In the genomic region with DNA sequence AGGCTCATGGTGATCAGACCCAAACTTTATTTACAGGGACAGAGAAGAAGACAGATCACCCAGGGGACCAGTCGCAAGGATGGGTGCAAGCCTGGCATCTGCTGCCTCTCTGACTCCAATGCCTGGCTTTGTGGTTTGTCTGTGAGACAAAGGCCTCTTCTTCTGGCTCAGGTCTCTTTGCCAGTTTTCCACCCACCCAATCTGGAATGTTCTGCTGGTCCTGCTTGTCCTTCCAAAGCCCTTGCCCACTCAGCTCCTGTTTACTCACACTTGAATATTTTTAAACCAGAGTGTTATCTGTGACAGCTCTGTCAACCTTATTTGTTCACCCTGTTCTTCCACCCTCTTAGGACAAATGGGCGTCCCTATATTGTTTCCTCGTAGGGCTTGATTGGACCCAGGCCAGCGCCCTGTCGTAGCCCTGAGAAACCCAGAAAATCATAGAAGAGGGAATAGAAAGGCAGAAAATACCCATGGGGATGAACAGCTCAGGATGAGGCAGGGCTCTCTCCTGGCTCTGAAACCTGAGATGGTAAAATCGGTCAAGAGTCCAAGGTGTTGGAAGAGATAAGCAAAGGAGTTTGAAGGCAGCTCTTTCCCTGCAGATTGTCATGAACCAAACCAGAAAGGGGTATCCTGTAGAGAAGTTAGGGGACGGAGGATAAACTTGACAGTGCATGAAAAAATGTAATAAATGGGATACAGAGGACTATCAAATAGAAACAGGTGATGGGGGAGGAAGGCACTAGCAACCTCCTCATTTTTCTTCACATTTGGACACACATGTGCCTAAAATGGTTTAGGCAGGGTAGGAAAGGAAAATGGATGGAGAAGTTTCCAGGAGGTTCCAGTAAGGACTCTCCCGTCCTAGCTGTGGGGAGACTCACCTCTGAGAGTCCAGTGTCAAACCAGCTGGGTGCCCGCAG, we compare ENCODE assay signal across 1 cellular context.
A peak's percentile ranks its signal among the peaks of the same experiment; 100 is the strongest.
TF ChIP-seq lines count a peak whose summit lies in the region.

No MANE protein-coding gene starts in this region.

TF ChIP-seq in K562, 482 proteins besides CTCF, POLR2A, EP300 and RAD21 (continued from another document and continues in another):
- TF ChIP-seq MGA (IDR thresholded peaks at IDR 0.05) (no peak), SETDB1 (IDR thresholded peaks at IDR 0.05; ENCODE audit: low read length) (no peak), ELF4 (CRISPR knock-in tag; IDR thresholded peaks at IDR 0.05) (no peak), NR2F6 (CRISPR knock-in tag; IDR thresholded peaks at IDR 0.05) (no peak), TBP (optimal IDR thresholded peaks at IDR 0.05; ENCODE audit: low read depth, low read length) (peak; percentile 22), ARID3B (CRISPR knock-in tag; IDR thresholded peaks at IDR 0.05; ENCODE audit: borderline replicate concordance) (no peak), BRF1 (IDR thresholded peaks at IDR 0.05; ENCODE audit: borderline replicate concordance, extremely low read depth, insufficient read length) (no peak), ATF1 (CRISPR knock-in tag; IDR thresholded peaks at IDR 0.05) (no peak), ATF1 (tag; IDR thresholded peaks at IDR 0.05) (no peak), MCM3 (IDR thresholded peaks at IDR 0.05) (no peak), ZEB2 (IDR thresholded peaks at IDR 0.05) (peak; percentile 69; the same call in 1 of the 2 replicates), TAL1 (IDR thresholded peaks at IDR 0.05) (peak; percentile 90), ZBED1 (IDR thresholded peaks at IDR 0.05) (no peak), JUNB (CRISPR knock-in tag; conservative IDR thresholded peaks at IDR 0.05) (no peak), RB1 (IDR thresholded peaks at IDR 0.05; ENCODE audit: low read depth) (no peak), NELFE (IDR thresholded peaks at IDR 0.05; ENCODE audit: insufficient read depth, insufficient read length) (no peak), MTA1 (IDR thresholded peaks at IDR 0.05; ENCODE audit: borderline replicate concordance) (no peak; the same call in 1 of the 2 replicates), CC2D1A (IDR thresholded peaks at IDR 0.05) (no peak; the same call in 1 of the 2 replicates), RAD51 (IDR thresholded peaks at IDR 0.05; ENCODE audit: borderline replicate concordance, low read depth) (no peak), HNRNPK (IDR thresholded peaks at IDR 0.05; ENCODE audit: low read depth, low read length, poor library complexity, severe bottlenecking) (no peak), TCF7L2 (IDR thresholded peaks at IDR 0.05; ENCODE audit: low read depth, low read length) (no peak), ZNF23 (CRISPR knock-in tag; IDR thresholded peaks at IDR 0.05) (no peak), TCF7 (IDR thresholded peaks at IDR 0.05; ENCODE audit: borderline replicate concordance) (no peak), ZNF41 (CRISPR knock-in tag; conservative IDR thresholded peaks at IDR 0.05) (no peak), ZBTB49 (CRISPR knock-in tag; IDR thresholded peaks at IDR 0.05; ENCODE audit: borderline replicate concordance) (no peak), ZNF197 (CRISPR knock-in tag; IDR thresholded peaks at IDR 0.05; ENCODE audit: low read depth) (no peak), ZNF239 (CRISPR knock-in tag; IDR thresholded peaks at IDR 0.05) (no peak), ZNF174 (CRISPR knock-in tag; IDR thresholded peaks at IDR 0.05) (no peak), TEAD1 (CRISPR knock-in tag; IDR thresholded peaks at IDR 0.05) (no peak), CBX2 (IDR thresholded peaks at IDR 0.05; ENCODE audit: insufficient read depth, low read length, poor library complexity, severe bottlenecking) (no peak), ZNF324 (CRISPR knock-in tag; IDR thresholded peaks at IDR 0.05) (no peak), CAMTA2 (CRISPR knock-in tag; conservative IDR thresholded peaks at IDR 0.05) (no peak), CLOCK (CRISPR knock-in tag; IDR thresholded peaks at IDR 0.05; ENCODE audit: borderline replicate concordance) (no peak), PCBP2 (IDR thresholded peaks at IDR 0.05; ENCODE audit: low read depth, low read length, poor library complexity, severe bottlenecking) (no peak)
- TF ChIP-seq, protein P1, sequence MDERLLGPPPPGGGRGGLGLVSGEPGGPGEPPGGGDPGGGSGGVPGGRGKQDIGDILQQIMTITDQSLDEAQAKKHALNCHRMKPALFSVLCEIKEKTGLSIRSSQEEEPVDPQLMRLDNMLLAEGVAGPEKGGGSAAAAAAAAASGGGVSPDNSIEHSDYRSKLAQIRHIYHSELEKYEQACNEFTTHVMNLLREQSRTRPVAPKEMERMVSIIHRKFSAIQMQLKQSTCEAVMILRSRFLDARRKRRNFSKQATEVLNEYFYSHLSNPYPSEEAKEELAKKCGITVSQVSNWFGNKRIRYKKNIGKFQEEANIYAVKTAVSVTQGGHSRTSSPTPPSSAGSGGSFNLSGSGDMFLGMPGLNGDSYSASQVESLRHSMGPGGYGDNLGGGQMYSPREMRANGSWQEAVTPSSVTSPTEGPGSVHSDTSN (CRISPR knock-in tag; IDR thresholded peaks at IDR 0.05; ENCODE audit: low read depth): no peak
- TF ChIP-seq, protein P1 (tag; conservative IDR thresholded peaks at IDR 0.05; ENCODE audit: low read depth): no peak
